Comparison of ENCODE assay signal across 22 cellular contexts in genomic region chr3:39398700-39399099, GRCh38. TPM values are rescaled to one million over a fixed set of nuclear protein-coding genes. Genes with fewer than 3 reads are reported as not detected.
A peak's percentile ranks its signal among the peaks of the same experiment; 100 is the strongest.
DNase-seq lines count a peak whose midpoint lies in the region; ATAC-seq and TF ChIP-seq lines count a peak whose summit lies in the region.
"Had no signal": no experiment of that assay in that cellular context is flagged by ENCODE, and none has a peak within 500 bp of the region (broad histone marks: within the 10 kb centered on the region; RNA-seq: fewer than 3 reads in every experiment).

No MANE protein-coding gene starts in this region.

- peaks cover 12 to 23% of the 10 kb centered on the region in 2 donors for H3K36me3 Mint-ChIP-seq in activated T-cell treated with anti-CD3 and anti-CD28 coated beads, Interleukin-2, amount 50 U/mL, for 72 hours (ENCODE audit: insufficient read depth in 2 of 2)
- H3K36me3 Mint-ChIP-seq in activated T-cell treated with anti-CD3 and anti-CD28 coated beads, Interleukin-2, amount 50 U/mL, for 4 hours (ENCODE audit: insufficient read depth) = peaks cover 54% of the 10 kb centered on the region
- H3K36me3 Mint-ChIP-seq in activated CD4-positive, alpha-beta memory T cell treated with anti-CD3 and anti-CD28 coated beads for 36 hours = peaks cover 56% of the 10 kb centered on the region
- H3K36me3 Mint-ChIP-seq in natural killer cell = peaks cover 33% of the 10 kb centered on the region

- CTCF ChIA-PET in activated CD4-positive, alpha-beta memory T cell treated with anti-CD3 and anti-CD28 coated beads for 36 hours (lab: Charles Lee) = no interaction called here

- POLR2A ChIA-PET in activated CD4-positive, alpha-beta memory T cell treated with anti-CD3 and anti-CD28 coated beads for 36 hours (lab: Charles Lee) = no interaction called here

- H3K27me3 Mint-ChIP-seq in activated T-cell treated with anti-CD3 and anti-CD28 coated beads, Interleukin-2, amount 50 U/mL, for 72 hours (ENCODE audit: low read depth) = no peaks in the 10 kb centered on the region
- no peaks in the 10 kb centered on the region for H3K27me3 Mint-ChIP-seq in activated T-cell treated with anti-CD3 and anti-CD28 coated beads, Interleukin-2, amount 50 U/mL, for 4 hours (ENCODE audit: low read depth)
- no peaks in the 10 kb centered on the region for H3K27me3 Mint-ChIP-seq in activated CD4-positive, alpha-beta memory T cell treated with anti-CD3 and anti-CD28 coated beads for 36 hours
- H3K27me3 Mint-ChIP-seq in natural killer cell (ENCODE audit: low read depth in 2 of 2) = no peaks in the 10 kb centered on the region
- H3K27me3 Mint-ChIP-seq: dendritic cell treated with granulocyte-macrophage colony-stimulating factor and Interleukin-4, amounts not matched to agents 40 ng/mL and 50 ng/mL, for 4 days had no signal

- DNase-seq in activated T-cell treated with anti-CD3 and anti-CD28 coated beads, Interleukin-2, amount 50 U/mL, for 72 hours = no peak
- DNase-seq in activated T-cell treated with anti-CD3 and anti-CD28 coated beads, Interleukin-2, amount 50 U/mL, for 4 hours = no peak
- DNase-seq in activated CD4-positive, alpha-beta memory T cell treated with anti-CD3 and anti-CD28 coated beads for 36 hours = no peak
- DNase-seq in natural killer cell (no peak), NCI-H345 (lab: John Stamatoyannopoulos, UW) (no peak)
- DNase-seq: activated T-cell treated with anti-CD3 and anti-CD28 coated beads, Interleukin-2, amount 50 U/mL, for 48 hours; brain microvascular endothelial cell; KG1; NCI-H1092 treated with DMSO at 0.1 percent for 48 hours; NCI-H510A treated with DMSO at 0.1 percent for 48 hours; SHP77; stimulated activated CD4-positive, alpha-beta T cell treated with anti-CD3 and anti-CD28 coated beads, Interleukin-4, amount 100 ng/mL, for 1 hour had no signal

- no peaks in the 10 kb centered on the region for H3K27me3 ChIP-seq in HUES64 (ENCODE audit: insufficient read depth, low read length)
- H3K27me3 ChIP-seq: BLaER1 treated with 17β-estradiol and CSF1 and Interleukin-3, amounts not matched to agents 10 nM and 100 nM; brain microvascular endothelial cell; gastroesophageal sphincter; neural progenitor cell had no signal

- no peak overlapping the region for H3K9ac ChIP-seq in HUES64 (ENCODE audit: low read depth, low read length)
- H3K9ac ChIP-seq: BLaER1 treated with 17β-estradiol and CSF1 and Interleukin-3, amounts not matched to agents 10 nM and 100 nM; neural progenitor cell had no signal

- H3K4me1 Mint-ChIP-seq in activated T-cell treated with anti-CD3 and anti-CD28 coated beads, Interleukin-2, amount 50 U/mL, for 72 hours (ENCODE audit: low read depth) = peaks cover 8% of the 10 kb centered on the region
- H3K4me1 Mint-ChIP-seq in activated T-cell treated with anti-CD3 and anti-CD28 coated beads, Interleukin-2, amount 50 U/mL, for 4 hours (ENCODE audit: low read depth) = no peaks in the 10 kb centered on the region
- peaks cover 5% of the 10 kb centered on the region for H3K4me1 Mint-ChIP-seq in activated CD4-positive, alpha-beta memory T cell treated with anti-CD3 and anti-CD28 coated beads for 36 hours (ENCODE audit: low read depth)
- H3K4me1 Mint-ChIP-seq in natural killer cell = no peaks in the 10 kb centered on the region
- H3K4me1 Mint-ChIP-seq: neural progenitor cell had no signal

- TF ChIP-seq CTCF in natural killer cell (IDR thresholded peaks at IDR 0.05) = no peak

- H3K27ac Mint-ChIP-seq in activated T-cell treated with anti-CD3 and anti-CD28 coated beads, Interleukin-2, amount 50 U/mL, for 72 hours = peak overlapping the region; percentile 25
- peak overlapping the region; percentile 23 for H3K27ac Mint-ChIP-seq in activated CD4-positive, alpha-beta memory T cell treated with anti-CD3 and anti-CD28 coated beads for 36 hours
- H3K27ac Mint-ChIP-seq in natural killer cell = peak overlapping the region; percentile 29 to 40
- H3K27ac Mint-ChIP-seq: dendritic cell treated with granulocyte-macrophage colony-stimulating factor and Interleukin-4, amounts not matched to agents 40 ng/mL and 50 ng/mL, for 4 days; neural progenitor cell had no signal

- H3K9me3 Mint-ChIP-seq in activated T-cell treated with anti-CD3 and anti-CD28 coated beads, Interleukin-2, amount 50 U/mL, for 72 hours = no peaks in the 10 kb centered on the region
- no peaks in the 10 kb centered on the region for H3K9me3 Mint-ChIP-seq in activated T-cell treated with anti-CD3 and anti-CD28 coated beads, Interleukin-2, amount 50 U/mL, for 4 hours
- H3K9me3 Mint-ChIP-seq in activated CD4-positive, alpha-beta memory T cell treated with anti-CD3 and anti-CD28 coated beads for 36 hours = no peaks in the 10 kb centered on the region
- no peaks in the 10 kb centered on the region for H3K9me3 Mint-ChIP-seq in natural killer cell
- H3K9me3 Mint-ChIP-seq: dendritic cell treated with granulocyte-macrophage colony-stimulating factor and Interleukin-4, amounts not matched to agents 40 ng/mL and 50 ng/mL, for 4 days; neural progenitor cell had no signal

- intact Hi-C loops in activated CD4-positive, alpha-beta memory T cell treated with anti-CD3 and anti-CD28 coated beads for 36 hours (cut with micrococcal nuclease) = no loop called here
- intact Hi-C loops in natural killer cell (cut with micrococcal nuclease) = no loop called here

- no peak overlapping the region for H3K4me3 ChIP-seq in HUES64 (ENCODE audit: low read length)
- H3K4me3 ChIP-seq: BLaER1 treated with 17β-estradiol and CSF1 and Interleukin-3, amounts not matched to agents 10 nM and 100 nM; gastroesophageal sphincter; neural progenitor cell; prostate gland; smooth muscle cell had no signal

- 99% methylated on average over 4 of the region's 4 CpGs for WGBS in HUES64

- H3K4me1 ChIP-seq in HUES64 (ENCODE audit: insufficient read depth, low read length) = peaks cover 6% of the 10 kb centered on the region; the same call in 1 of the 2 replicates
- H3K4me1 ChIP-seq: gastroesophageal sphincter, neural progenitor cell, prostate gland had no signal

- no peak overlapping the region for H3K4me3 Mint-ChIP-seq in activated T-cell treated with anti-CD3 and anti-CD28 coated beads, Interleukin-2, amount 50 U/mL, for 72 hours
- no peak overlapping the region for H3K4me3 Mint-ChIP-seq in activated T-cell treated with anti-CD3 and anti-CD28 coated beads, Interleukin-2, amount 50 U/mL, for 4 hours
- H3K4me3 Mint-ChIP-seq in activated CD4-positive, alpha-beta memory T cell treated with anti-CD3 and anti-CD28 coated beads for 36 hours = no peak overlapping the region
- no peak overlapping the region for H3K4me3 Mint-ChIP-seq in natural killer cell
- H3K4me3 Mint-ChIP-seq: dendritic cell treated with granulocyte-macrophage colony-stimulating factor and Interleukin-4, amounts not matched to agents 40 ng/mL and 50 ng/mL, for 4 days; neural progenitor cell had no signal

- no peak for ATAC-seq in activated T-cell treated with anti-CD3 and anti-CD28 coated beads, Interleukin-2, amount 50 U/mL, for 72 hours (replicated peaks in 1 of 2)
- ATAC-seq in activated T-cell treated with anti-CD3 and anti-CD28 coated beads, Interleukin-2, amount 50 U/mL, for 4 hours = no peak
- ATAC-seq in natural killer cell (no peak), GM19328 (IDR thresholded peaks at IDR 0.05; ENCODE audit: unreplicated experiment) (no peak), HG03520 (IDR thresholded peaks at IDR 0.05; ENCODE audit: unreplicated experiment) (no peak)
- ATAC-seq: gastroesophageal sphincter had no signal

- H3K9me3 ChIP-seq in HUES64 (ENCODE audit: insufficient read depth, low read depth, low read length) = no peaks in the 10 kb centered on the region
- H3K9me3 ChIP-seq: BLaER1 treated with 17β-estradiol and CSF1 and Interleukin-3, amounts not matched to agents 10 nM and 100 nM; gastroesophageal sphincter; prostate gland had no signal

- H3K36me3 ChIP-seq in HUES64 (ENCODE audit: insufficient read depth, low read length) = peaks cover 55% of the 10 kb centered on the region

- peak overlapping the region; percentile 25; the same call in 1 of the 2 replicates for H3K27ac ChIP-seq in HUES64 (ENCODE audit: low read depth, low read length)
- H3K27ac ChIP-seq: BLaER1 treated with 17β-estradiol and CSF1 and Interleukin-3, amounts not matched to agents 10 nM and 100 nM; brain microvascular endothelial cell; epithelial cell of prostate; gastroesophageal sphincter; neural progenitor cell; prostate gland had no signal

RNA-seq across cellular contexts. Expression of gene RPSA, which starts 7.8 kb away (rescaled TPM):
- 1,000 to 10,000 TPM; 2,329 to 2,816 TPM for total RNA-seq in activated T-cell treated with anti-CD3 and anti-CD28 coated beads, Interleukin-2, amount 50 U/mL, for 72 hours
- total RNA-seq in activated T-cell treated with anti-CD3 and anti-CD28 coated beads, Interleukin-2, amount 50 U/mL, for 4 hours = 1,000 to 10,000 TPM; 2,416 to 2,801 (median 2,677) TPM
- 2,839 TPM for polyA plus RNA-seq in HUES64 (2013, experiment 1 of 2)
- polyA plus RNA-seq in HUES64 (2013, experiment 2 of 2) = 2,744 TPM
- 1,000 to 10,000 TPM; 2,627 to 2,738 TPM for total RNA-seq in activated CD4-positive, alpha-beta memory T cell treated with anti-CD3 and anti-CD28 coated beads for 36 hours
- 100 to 1,000 TPM; 737 to 921 (median 821) TPM for total RNA-seq in natural killer cell

RNA-seq across cellular contexts. Expression of gene SLC25A38, which starts 15.5 kb away (rescaled TPM):
- total RNA-seq in activated T-cell treated with anti-CD3 and anti-CD28 coated beads, Interleukin-2, amount 50 U/mL, for 72 hours = 10 to 100 TPM; 37.5 to 39.7 TPM
- 10 to 100 TPM; 64.7 to 69.1 (median 65.3) TPM for total RNA-seq in activated T-cell treated with anti-CD3 and anti-CD28 coated beads, Interleukin-2, amount 50 U/mL, for 4 hours
- polyA plus RNA-seq in HUES64 (2013, experiment 1 of 2) = 32.8 TPM
- polyA plus RNA-seq in HUES64 (2013, experiment 2 of 2) = 27.3 TPM
- total RNA-seq in activated CD4-positive, alpha-beta memory T cell treated with anti-CD3 and anti-CD28 coated beads for 36 hours = 10 to 100 TPM; 23.1 to 24.9 TPM
- 10 to 100 TPM; 40.0 to 44.7 (median 41.7) TPM for total RNA-seq in natural killer cell
